9 cellular contexts compared by ENCODE assay signal in the genomic region with DNA sequence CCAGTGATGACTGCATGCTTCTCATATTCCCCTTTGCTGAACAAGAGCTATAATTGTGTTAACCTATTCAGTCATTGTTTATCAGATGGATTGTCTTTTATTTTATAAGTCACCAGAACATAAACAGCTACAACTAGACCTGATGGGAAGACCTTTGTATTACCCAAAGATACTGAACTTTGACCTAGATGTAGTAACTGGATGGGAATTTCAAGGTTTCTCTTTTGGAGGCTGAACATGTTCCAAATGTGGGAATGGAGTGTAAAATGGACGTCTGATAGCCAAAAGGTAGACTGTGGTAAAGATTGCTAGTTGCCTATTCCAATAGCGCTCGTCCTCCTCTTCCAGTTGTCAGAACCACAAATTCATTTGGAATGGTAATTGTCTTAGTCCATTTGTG.
"Had no signal": no experiment of that assay in that cellular context is flagged by ENCODE, and none has a peak within 500 bp of the region (broad histone marks: within the 10 kb centered on the region; RNA-seq: fewer than 3 reads in every experiment).

No MANE protein-coding gene starts in this region.

- H3K27ac ChIP-seq: GM23248, HL-60 had no signal

- H3K36me3 ChIP-seq: HAP-1 had no signal

- FAIRE-seq: K562 had no signal

- H3K4me3 ChIP-seq: GM23248, HAP-1, K562 had no signal

- ATAC-seq: HCT116 had no signal

- DNase-seq: GM23248, GOT3, H7, HFFc6, IMR-90 had no signal

- H3K4me1 ChIP-seq: HAP-1 had no signal

- H3K9ac ChIP-seq: GM23248 had no signal

- H2AFZ ChIP-seq: GM23248 had no signal
